Comparison of ENCODE assay signal across 8 cellular contexts in the genomic region with DNA sequence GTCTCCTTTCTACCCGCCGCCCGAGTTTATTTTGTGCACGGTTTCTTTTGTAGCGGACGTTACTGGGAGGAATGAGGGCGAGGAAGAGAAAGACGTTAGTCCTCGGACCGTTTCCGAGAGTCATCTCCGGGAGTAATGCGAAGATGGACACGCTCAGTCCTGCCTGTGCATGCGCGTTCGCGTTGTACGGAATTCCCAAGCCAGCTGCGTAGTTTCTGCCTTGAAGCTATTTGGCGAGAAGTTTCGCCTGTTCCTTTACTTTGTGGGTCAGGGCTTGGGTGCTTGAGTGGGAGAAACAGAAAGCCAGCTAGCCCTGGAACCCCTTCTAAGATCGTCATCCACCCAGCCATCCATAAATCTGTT. TPM values are rescaled to one million over a fixed set of nuclear protein-coding genes. Genes with fewer than 3 reads are reported as not detected.
DNase-seq lines count a peak whose midpoint lies in the region; ATAC-seq, FAIRE-seq and TF ChIP-seq lines count a peak whose summit lies in the region.
"Not testable (repeated sequence)": the region's sequence is repeated elsewhere in the genome, so short reads cannot be mapped to it uniquely, and the experiment has no call there.

No MANE protein-coding gene starts in this region.

- not testable (repeated sequence) for H3K4me2 ChIP-seq in astrocyte (ENCODE audit: low read length)

- H3K9ac ChIP-seq in astrocyte (ENCODE audit: low read length), result not testable (repeated sequence)

- not testable (repeated sequence) for H3K9me3 ChIP-seq in astrocyte (ENCODE audit: insufficient read depth, low read depth, low read length)

- DNase-seq in astrocyte (ENCODE audit: low read depth); left colon; urothelium cell line (ENCODE audit: low spot score): not testable (repeated sequence)

- H3K79me2 ChIP-seq in astrocyte (ENCODE audit: insufficient read depth, low read length), result not testable (repeated sequence)

- H3K4me1 Mint-ChIP-seq in astrocyte (ENCODE audit: low read depth, unreplicated experiment), result not testable (repeated sequence)

- not testable (repeated sequence) for H3K36me3 ChIP-seq in astrocyte (ENCODE audit: insufficient read depth, low read length)

- peaks cover 14% of the 10 kb centered on the region for H3K4me1 ChIP-seq in astrocyte (ENCODE audit: insufficient read depth, low read length)

- not testable (repeated sequence) for H3K27me3 ChIP-seq in astrocyte (ENCODE audit: insufficient read depth, low read length)

- H4K20me1 ChIP-seq in astrocyte (ENCODE audit: insufficient read depth, low read length), result not testable (repeated sequence)

- H3K27ac Mint-ChIP-seq in astrocyte (ENCODE audit: unreplicated experiment), result not testable (repeated sequence)

- peak; percentile 94 for FAIRE-seq in astrocyte (lab: Jason Lieb, UNC)
- peak; percentile 82 for FAIRE-seq in urothelium cell line (lab: Jason Lieb, UNC)

- intact Hi-C loops in left colon (cut with DNase I, micrococcal nuclease), result not testable (repeated sequence)

- H3K4me3 ChIP-seq in astrocyte (ENCODE audit: insufficient read depth, low read depth, low read length), result not testable (repeated sequence)

- ATAC-seq in GM18861 (IDR thresholded peaks at IDR 0.05; ENCODE audit: unreplicated experiment) (peak; percentile 0), GM19463 (IDR thresholded peaks at IDR 0.05; ENCODE audit: unreplicated experiment) (peak; percentile 3), GM21825 (IDR thresholded peaks at IDR 0.05; ENCODE audit: unreplicated experiment) (peak; percentile 2), HG02885 (IDR thresholded peaks at IDR 0.05; ENCODE audit: poor library complexity, unreplicated experiment) (peak; percentile 9), HG03460 (IDR thresholded peaks at IDR 0.05; ENCODE audit: unreplicated experiment) (peak; percentile 2), left colon (peak; percentile 40)

- H3K9me3 Mint-ChIP-seq in astrocyte (ENCODE audit: unreplicated experiment), result not testable (repeated sequence)

- not testable (repeated sequence) for H3K36me3 Mint-ChIP-seq in astrocyte (ENCODE audit: low read depth, unreplicated experiment)

- not testable (repeated sequence) for H2AFZ ChIP-seq in astrocyte (ENCODE audit: low read depth, low read length)

- H3K27me3 Mint-ChIP-seq in astrocyte (ENCODE audit: low read depth, unreplicated experiment), result not testable (repeated sequence)

- H3K27ac ChIP-seq in astrocyte (ENCODE audit: low read depth, low read length), result not testable (repeated sequence)

- not testable (repeated sequence) for H3K4me3 Mint-ChIP-seq in astrocyte (ENCODE audit: unreplicated experiment)

- TF ChIP-seq CTCF in astrocyte (IDR thresholded peaks at IDR 0.05; ENCODE audit: insufficient read depth, low read depth, low read length), result not testable (repeated sequence)

RNA-seq across cellular contexts. Expression of gene PBDC1, which starts 23.0 kb away (rescaled TPM):
- 26.9 and 31.1 TPM in 2 replicates for total RNA-seq in astrocyte
- total RNA-seq in left colon, result 10 to 100 TPM; 23.7 to 29.3 TPM
